In the genomic region with DNA sequence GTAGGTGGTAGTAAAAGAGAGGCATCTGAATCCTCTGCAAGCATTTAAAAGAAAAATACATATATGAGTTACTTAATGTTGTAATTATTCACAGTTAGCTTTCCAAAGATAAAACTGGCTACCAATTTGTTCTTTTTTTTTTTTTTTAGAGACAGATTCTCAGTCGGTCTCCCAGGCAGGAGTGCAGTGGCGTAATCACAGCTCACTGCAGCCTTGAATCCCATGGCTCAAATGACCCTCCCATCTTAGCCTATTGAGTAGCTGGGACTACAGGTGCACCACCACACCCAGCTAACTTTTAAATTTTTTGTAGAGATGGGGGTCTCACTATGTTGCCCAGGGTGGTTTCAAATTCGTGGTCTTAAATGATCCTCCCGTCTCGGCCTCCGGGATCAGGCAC, we compare ENCODE assay signal across 26 cellular contexts.
"Had no signal": no experiment of that assay in that cellular context is flagged by ENCODE, and none has a peak within 500 bp of the region (broad histone marks: within the 10 kb centered on the region; RNA-seq: fewer than 3 reads in every experiment).

No MANE protein-coding gene starts in this region.

- H3K27me3 Mint-ChIP-seq: stimulated activated memory B cell treated with anti-CD40 and anti-IgM and Interleukin-4, amounts not matched to agents 10 μg/mL and 1 μg/mL and 100 μg/mL, for 72 hours; stimulated activated naive B cell treated with anti-CD40 and anti-IgM and Interleukin-4, amounts not matched to agents 10 μg/mL and 1 μg/mL and 100 μg/mL, for 72 hours; stimulated activated naive CD8-positive, alpha-beta T cell treated with anti-CD3 and anti-CD28 coated beads, Interleukin-15, amount 100 ng/mL, for 72 hours; stimulated activated naive CD8-positive, alpha-beta T cell treated with anti-CD3 and anti-CD28 coated beads, Interleukin-15, Interleukin-2, amounts not matched to agents 100 ng/mL and 50 ng/mL, for 24 hours had no signal

- H3K27ac ChIP-seq: stomach, suprapubic skin, testis, thoracic aorta, thyroid gland, tibial artery, tibial nerve, transverse colon, upper lobe of left lung, upper lobe of right lung, uterus, vagina had no signal

- H3K27ac Mint-ChIP-seq: stimulated activated effector memory CD8-positive, alpha-beta T cell treated with anti-CD3 and anti-CD28 coated beads, Interleukin-12 subunit alpha, Interleukin-12 subunit beta, amount 100 ng/mL, for 72 hours; stimulated activated memory B cell treated with anti-CD40 and anti-IgM and Interleukin-4, amounts not matched to agents 10 μg/mL and 1 μg/mL and 100 μg/mL, for 72 hours; stimulated activated naive B cell treated with anti-CD40 and anti-IgM and Interleukin-4, amounts not matched to agents 10 μg/mL and 1 μg/mL and 100 μg/mL, for 72 hours; stimulated activated naive CD8-positive, alpha-beta T cell treated with anti-CD3 and anti-CD28 coated beads, Interleukin-15, amount 100 ng/mL, for 72 hours; stimulated activated naive CD8-positive, alpha-beta T cell treated with anti-CD3 and anti-CD28 coated beads, Interleukin-15, Interleukin-2, amounts not matched to agents 100 ng/mL and 50 ng/mL, for 24 hours; type B pancreatic cell had no signal

- H3K4me3 Mint-ChIP-seq: stimulated activated effector memory CD8-positive, alpha-beta T cell treated with anti-CD3 and anti-CD28 coated beads, Interleukin-12 subunit alpha, Interleukin-12 subunit beta, amount 100 ng/mL, for 72 hours; stimulated activated memory B cell treated with anti-CD40 and anti-IgM and Interleukin-4, amounts not matched to agents 10 μg/mL and 1 μg/mL and 100 μg/mL, for 72 hours; stimulated activated naive B cell treated with anti-CD40 and anti-IgM and Interleukin-4, amounts not matched to agents 10 μg/mL and 1 μg/mL and 100 μg/mL, for 72 hours; stimulated activated naive CD8-positive, alpha-beta T cell treated with anti-CD3 and anti-CD28 coated beads, Interleukin-15, amount 100 ng/mL, for 72 hours; stimulated activated naive CD8-positive, alpha-beta T cell treated with anti-CD3 and anti-CD28 coated beads, Interleukin-15, Interleukin-2, amounts not matched to agents 100 ng/mL and 50 ng/mL, for 24 hours; type B pancreatic cell had no signal

- DNase-seq: stimulated activated CD4-positive, alpha-beta T cell treated with anti-CD3 and anti-CD28 coated beads, Interleukin-2, amount 100 ng/mL, for 48 hours; stimulated activated CD4-positive, alpha-beta T cell treated with anti-CD3 and anti-CD28 coated beads, Interleukin-4, amount 100 ng/mL, for 1 hour; stimulated activated CD4-positive, alpha-beta T cell treated with anti-CD3 and anti-CD28 coated beads, Interleukin-4, amount 100 ng/mL, for 24 hours; stimulated activated CD8-positive, alpha-beta memory T cell treated with anti-CD3 and anti-CD28 coated beads, Interleukin-4, amount 100 ng/mL, for 48 hours; stimulated activated naive B cell treated with anti-CD40 and anti-IgM and Interleukin-4, amounts not matched to agents 10 μg/mL and 1 μg/mL and 100 μg/mL, for 72 hours; stimulated activated naive CD4-positive, alpha-beta T cell; stimulated activated naive CD4-positive, alpha-beta T cell treated with Interleukin-2 at 50 U/mL for 16 hours; stimulated activated naive CD8-positive, alpha-beta T cell treated with anti-CD3 and anti-CD28 coated beads, Interleukin-15, amount 100 ng/mL, for 72 hours; stimulated activated naive CD8-positive, alpha-beta T cell treated with anti-CD3 and anti-CD28 coated beads, Interleukin-15, Interleukin-2, amounts not matched to agents 100 U/mL and 50 U/mL, for 24 hours; stomach; substantia nigra; testis; thyroid gland; tibial artery; transverse colon; upper lobe of left lung; upper lobe of right lung; uterus had no signal

- H3K4me3 ChIP-seq: stomach, suprapubic skin, testis, thoracic aorta, thyroid gland, tibial artery, tibial nerve, transverse colon, upper lobe of left lung, upper lobe of right lung, uterus, vagina had no signal

- H3K36me3 ChIP-seq: stomach, suprapubic skin, thoracic aorta, thyroid gland, tibial artery, tibial nerve, transverse colon, upper lobe of left lung, upper lobe of right lung, uterus, vagina had no signal

- H3K27me3 ChIP-seq: stomach, suprapubic skin, testis, thyroid gland, tibial artery, tibial nerve, transverse colon, upper lobe of left lung, upper lobe of right lung, uterus, vagina had no signal

- ATAC-seq: stimulated activated effector memory CD8-positive, alpha-beta T cell treated with anti-CD3 and anti-CD28 coated beads, Interleukin-12 subunit alpha, Interleukin-12 subunit beta, amount 100 ng/mL, for 72 hours; stimulated activated memory B cell treated with anti-CD40 and anti-IgM and Interleukin-4, amounts not matched to agents 10 μg/mL and 1 μg/mL and 100 μg/mL, for 72 hours; stimulated activated naive B cell treated with anti-CD40 and anti-IgM and Interleukin-4, amounts not matched to agents 10 μg/mL and 1 μg/mL and 100 μg/mL, for 72 hours; stimulated activated naive CD8-positive, alpha-beta T cell treated with anti-CD3 and anti-CD28 coated beads, Interleukin-15, amount 100 ng/mL, for 72 hours; stimulated activated naive CD8-positive, alpha-beta T cell treated with anti-CD3 and anti-CD28 coated beads, Interleukin-15, Interleukin-2, amounts not matched to agents 100 U/mL and 50 U/mL, for 24 hours; upper lobe of right lung had no signal

- H3K9me3 ChIP-seq: stomach, suprapubic skin, testis, thoracic aorta, thyroid gland, tibial artery, tibial nerve, transverse colon, upper lobe of left lung, upper lobe of right lung, uterus, vagina had no signal

- H3K9me3 Mint-ChIP-seq: stimulated activated effector memory CD8-positive, alpha-beta T cell treated with anti-CD3 and anti-CD28 coated beads, Interleukin-12 subunit alpha, Interleukin-12 subunit beta, amount 100 ng/mL, for 72 hours; stimulated activated memory B cell treated with anti-CD40 and anti-IgM and Interleukin-4, amounts not matched to agents 10 μg/mL and 1 μg/mL and 100 μg/mL, for 72 hours; stimulated activated naive B cell treated with anti-CD40 and anti-IgM and Interleukin-4, amounts not matched to agents 10 μg/mL and 1 μg/mL and 100 μg/mL, for 72 hours; stimulated activated naive CD8-positive, alpha-beta T cell treated with anti-CD3 and anti-CD28 coated beads, Interleukin-15, amount 100 ng/mL, for 72 hours; stimulated activated naive CD8-positive, alpha-beta T cell treated with anti-CD3 and anti-CD28 coated beads, Interleukin-15, Interleukin-2, amounts not matched to agents 100 ng/mL and 50 ng/mL, for 24 hours had no signal

- H3K36me3 Mint-ChIP-seq: stimulated activated effector memory CD8-positive, alpha-beta T cell treated with anti-CD3 and anti-CD28 coated beads, Interleukin-12 subunit alpha, Interleukin-12 subunit beta, amount 100 ng/mL, for 72 hours; stimulated activated memory B cell treated with anti-CD40 and anti-IgM and Interleukin-4, amounts not matched to agents 10 μg/mL and 1 μg/mL and 100 μg/mL, for 72 hours; stimulated activated naive B cell treated with anti-CD40 and anti-IgM and Interleukin-4, amounts not matched to agents 10 μg/mL and 1 μg/mL and 100 μg/mL, for 72 hours; type B pancreatic cell had no signal

- H3K4me1 ChIP-seq: suprapubic skin, testis, tibial artery, transverse colon, upper lobe of left lung, upper lobe of right lung, uterus, vagina had no signal
